Comparison of ENCODE assay signal across 8 cellular contexts in genomic region chrX:145405012-145405411, GRCh38.
A peak's percentile ranks its signal among the peaks of the same experiment; 100 is the strongest.
DNase-seq lines count a peak whose midpoint lies in the region; ATAC-seq, FAIRE-seq and TF ChIP-seq lines count a peak whose summit lies in the region.

No MANE protein-coding gene starts in this region.

- intact Hi-C loops in pancreas (cut with DNase I), result no loop called here

- FAIRE-seq in pancreas (lab: Jason Lieb, UNC), result peak; percentile 83

- H3K4me3 ChIP-seq in pancreas, result no peak overlapping the region

- no peaks in the 10 kb centered on the region for H3K4me1 ChIP-seq in pancreas

- 0% methylated on average over 1 of the region's 1 CpG for whole genome bisulfite sequencing in pancreas, 2 donors

- ATAC-seq in GM18907 (IDR thresholded peaks at IDR 0.05; ENCODE audit: unreplicated experiment), result peak; percentile 66
- peak in 3 of 4 donors; percentile 55 to 61 (median 56) for ATAC-seq in pancreas
- ATAC-seq in GM21381 (IDR thresholded peaks at IDR 0.05; ENCODE audit: unreplicated experiment), result no peak

- H3K27ac ChIP-seq in pancreas, result no peak overlapping the region

- H3K36me3 ChIP-seq in pancreas, result no peaks in the 10 kb centered on the region

- no peaks in the 10 kb centered on the region for H3K27me3 ChIP-seq in pancreas

- peak; percentile 51 to 68 (median 58) for TF ChIP-seq CTCF in pancreas (IDR thresholded peaks at IDR 0.05)

- DNase-seq in DMS153 (lab: John Stamatoyannopoulos, UW), result peak; percentile 2
- no peak for DNase-seq in DMS153 treated with DMSO at 0.1 percent for 48 hours (lab: John Stamatoyannopoulos, UW; ENCODE audit: unreplicated experiment)
- DNase-seq in NCI-H1694 (lab: John Stamatoyannopoulos, UW), result peak; percentile 5
- peak; percentile 29 for DNase-seq in dermis blood vessel endothelial cell
- peak in 1 of 6 donors; percentile 19 for DNase-seq in pancreas
- no peak for DNase-seq in T-helper 9 cell

- peaks cover 0 to 5% (median 0%) of the 10 kb centered on the region in 4 donors for H3K9me3 ChIP-seq in pancreas

Comparison
In these comparisons a context has a peak if more than half of its experiments do, and no peak if none do; other contexts are left out.
1. DNase-seq: peak in DMS153 (single experiment), NCI-H1694 (single experiment) and dermis blood vessel endothelial cell (single experiment); none in DMS153 treated with DMSO at 0.1 percent for 48 hours (single experiment) and T-helper 9 cell (single experiment).